ENCODE assay signal across 15 cellular contexts in the genomic region with DNA sequence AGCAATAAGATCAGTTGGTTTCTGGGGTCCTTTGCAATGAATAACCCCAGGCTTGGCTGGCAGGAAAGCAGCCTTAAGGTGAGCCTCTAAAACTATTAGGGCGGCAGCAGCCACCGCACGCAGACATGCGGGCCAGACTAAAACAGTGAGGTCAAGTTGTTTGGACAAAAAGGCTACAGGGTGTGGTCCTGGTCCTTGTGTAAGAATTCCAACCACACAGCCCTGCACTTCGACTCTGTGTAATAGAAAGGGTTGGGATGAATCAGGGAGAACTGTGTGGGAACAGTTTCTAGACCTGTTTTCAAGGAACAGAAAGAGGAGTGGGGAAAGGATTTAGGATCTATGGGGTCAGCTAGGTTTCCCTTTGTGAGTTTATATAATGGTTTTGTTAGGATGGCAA.
"Had no signal": no experiment of that assay in that cellular context is flagged by ENCODE, and none has a peak within 500 bp of the region (broad histone marks: within the 10 kb centered on the region; RNA-seq: fewer than 3 reads in every experiment).

No MANE protein-coding gene starts in this region.

- H3K4me1 ChIP-seq: heart right ventricle had no signal

- DNase-seq: activated CD4-positive, alpha-beta memory T cell treated with anti-CD3 and anti-CD28 coated beads, Interleukin-2, amount 10 ng/mL, durations not matched to agents 7 days and 5 days; activated CD4-positive, alpha-beta T cell treated with anti-CD3 and anti-CD28 coated beads for 48 hours; activated gamma-delta T cell; anterior cingulate cortex; central memory CD4-positive, alpha-beta T cell; dermis blood vessel endothelial cell; heart right ventricle; islet precursor cell; nephron progenitor cell; occipital lobe; retina; stimulated activated CD4-positive, alpha-beta T cell treated with anti-CD3 and anti-CD28 coated beads, Interleukin-12 subunit alpha, Interleukin-12 subunit beta, amount 100 ng/mL, for 4 hours; stimulated activated CD4-positive, alpha-beta T cell treated with anti-CD3 and anti-CD28 coated beads, Interleukin-4, amount 100 ng/mL, for 4 hours; stimulated activated naive CD8-positive, alpha-beta T cell treated with anti-CD3 and anti-CD28 coated beads, Interleukin-15, Interleukin-2, amounts not matched to agents 100 U/mL and 50 U/mL, for 24 hours had no signal

- H3K9me3 ChIP-seq: heart right ventricle had no signal

- H3K36me3 ChIP-seq: heart right ventricle had no signal

- H3K27ac ChIP-seq: heart right ventricle had no signal

- ATAC-seq: heart right ventricle; SK-N-SH treated with all-trans-retinoic acid at 6 μM for 48 hours; stimulated activated naive CD8-positive, alpha-beta T cell treated with anti-CD3 and anti-CD28 coated beads, Interleukin-15, Interleukin-2, amounts not matched to agents 100 U/mL and 50 U/mL, for 24 hours had no signal

- H3K4me3 ChIP-seq: heart right ventricle had no signal
